Comparison of ENCODE assay signal across 27 cellular contexts in genomic region chr9:114303977-114304376, GRCh38. TPM values are rescaled to one million over a fixed set of nuclear protein-coding genes. Genes with fewer than 3 reads are reported as not detected.
DNase-seq lines count a peak whose midpoint lies in the region; ATAC-seq and TF ChIP-seq lines count a peak whose summit lies in the region.
"Had no signal": no experiment of that assay in that cellular context is flagged by ENCODE, and none has a peak within 500 bp of the region (broad histone marks: within the 10 kb centered on the region; RNA-seq: fewer than 3 reads in every experiment).

No MANE protein-coding gene starts in this region.

- H3K4me3 ChIP-seq in coronary artery = no peak overlapping the region
- H3K4me3 ChIP-seq: left ventricle myocardium inferior, sigmoid colon had no signal

- TF ChIP-seq CTCF in coronary artery (IDR thresholded peaks at IDR 0.05) = no peak

- DNase-seq in EH (ENCODE audit: low read depth) (peak; percentile 28), NCI-H82 (lab: John Stamatoyannopoulos, UW) (peak; percentile 72), coronary artery (ENCODE audit: low spot score) (peak; percentile 62), sciatic nerve (ENCODE audit: low spot score) (peak; percentile 25), NCI-H1092 (lab: John Stamatoyannopoulos, UW) (no peak), foreskin melanocyte (no peak), NOMO-1 treated with dmso at 0.1 percent for 144 hours (lab: John Stamatoyannopoulos, UW; ENCODE audit: unreplicated experiment) (no peak), NCI-H1694 (lab: John Stamatoyannopoulos, UW) (no peak)
- DNase-seq: activated CD4-positive, alpha-beta T cell treated with anti-CD3 and anti-CD28 coated beads, Interleukin-2, amount 10 ng/mL, durations not matched to agents 7 days and 5 days; activated gamma-delta T cell; cerebellar nuclear complex; DMS79 treated with DMSO at 0.1 percent for 48 hours; effector memory CD4-positive, alpha-beta T cell; erythroblast; left ventricle myocardium inferior; midbrain; NCI-H146; NCI-H510A; sigmoid colon; stimulated activated CD4-positive, alpha-beta T cell treated with anti-CD3 and anti-CD28 coated beads, Interleukin-15, amount 100 ng/mL, for 24 hours had no signal

- no peak overlapping the region for H3K27ac ChIP-seq in coronary artery
- H3K27ac ChIP-seq: KMS-11, left ventricle myocardium inferior, sigmoid colon had no signal

- intact Hi-C loops in sciatic nerve (cut with DNase I) = no loop called here

- ATAC-seq in sciatic nerve = no peak
- ATAC-seq: natural killer cell treated with Interleukin-12 subunit alpha and Interleukin-12 subunit beta and Interleukin-15 and Interleukin-18, amount 100 ng/mL, for 72 hours; stimulated activated naive CD8-positive, alpha-beta T cell treated with anti-CD3 and anti-CD28 coated beads, Interleukin-15, amount 100 ng/mL, for 72 hours had no signal

RNA-seq across cellular contexts. Expression of gene ORM1, which starts 18.9 kb away (rescaled TPM):
- 0.76 TPM for total RNA-seq in sciatic nerve
- total RNA-seq: activated CD4-positive, alpha-beta T cell treated with anti-CD3 and anti-CD28 coated beads, Interleukin-2, amount 10 ng/mL, durations not matched to agents 7 days and 5 days; left ventricle myocardium inferior; natural killer cell treated with Interleukin-12 subunit alpha and Interleukin-12 subunit beta and Interleukin-15 and Interleukin-18, amount 100 ng/mL, for 72 hours; osteoblast; sigmoid colon; SK-MEL-5; T-helper 1 cell treated with Interleukin-12 subunit alpha and Interleukin-12 subunit beta and Interleukin-4 antibody, amounts not matched to agents 30 ng/mL and 1 ng/mL, for 36 hours had no signal

RNA-seq across cellular contexts. Expression of gene ORM2, which starts 25.7 kb away (rescaled TPM):
- total RNA-seq in sciatic nerve = not detected
- total RNA-seq: activated CD4-positive, alpha-beta T cell treated with anti-CD3 and anti-CD28 coated beads, Interleukin-2, amount 10 ng/mL, durations not matched to agents 7 days and 5 days; frontal cortex; left ventricle myocardium inferior; natural killer cell treated with Interleukin-12 subunit alpha and Interleukin-12 subunit beta and Interleukin-15 and Interleukin-18, amount 100 ng/mL, for 72 hours; osteoblast; sigmoid colon; SK-MEL-5; T-helper 1 cell treated with Interleukin-12 subunit alpha and Interleukin-12 subunit beta and Interleukin-4 antibody, amounts not matched to agents 30 ng/mL and 1 ng/mL, for 36 hours had no signal

Comparison
In these comparisons a context has a peak if more than half of its experiments do, and no peak if none do; other contexts are left out.
1. DNase-seq: peak in EH (single experiment), NCI-H82 (single experiment), coronary artery (single experiment) and sciatic nerve (single experiment); none in NCI-H1092 (single experiment), foreskin melanocyte (single experiment), NOMO-1 treated with dmso at 0.1 percent for 144 hours (single experiment) and NCI-H1694 (single experiment).